In the genomic region with DNA sequence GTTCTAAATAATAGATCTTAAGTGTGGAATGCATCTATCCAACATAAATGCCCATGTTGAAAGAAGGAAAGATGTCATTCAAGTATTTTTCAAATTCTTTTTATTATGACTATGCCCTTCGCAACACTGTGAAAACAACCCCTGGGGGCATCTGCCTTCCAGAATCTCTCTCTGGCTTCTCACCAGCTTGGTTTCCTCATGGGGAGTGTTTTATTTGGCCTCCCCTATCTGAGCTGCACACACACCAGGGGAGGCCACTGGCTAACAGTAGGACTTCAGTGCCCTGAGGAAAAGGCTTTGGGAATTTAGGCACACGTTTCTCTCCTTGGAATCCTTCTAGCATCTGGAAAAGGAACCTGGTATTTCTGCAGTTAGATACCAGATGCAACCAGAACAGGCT, we compare ENCODE assay signal across 21 cellular contexts.
A peak's percentile ranks its signal among the peaks of the same experiment; 100 is the strongest.
DNase-seq lines count a peak whose midpoint lies in the region; ATAC-seq and TF ChIP-seq lines count a peak whose summit lies in the region.
"Had no signal": no experiment of that assay in that cellular context is flagged by ENCODE, and none has a peak within 500 bp of the region (broad histone marks: within the 10 kb centered on the region; RNA-seq: fewer than 3 reads in every experiment).

No MANE protein-coding gene starts in this region.

- H3K36me3 ChIP-seq in skeletal muscle satellite cell (ENCODE audit: insufficient read depth, low read length): no peaks in the 10 kb centered on the region
- H3K36me3 ChIP-seq in hepatocyte (replicated peaks; ENCODE audit: insufficient read depth, low read depth): no peaks in the 10 kb centered on the region

- H3K9me2 ChIP-seq in hepatocyte (replicated peaks; ENCODE audit: insufficient read depth): no peaks in the 10 kb centered on the region

- no peaks in the 10 kb centered on the region for H3K9me3 Mint-ChIP-seq in activated T-helper 17 cell treated with anti-CD3 and anti-CD28 coated beads, Interleukin-2, amount 50 U/mL, for 72 hours
- H3K9me3 Mint-ChIP-seq: dendritic cell treated with granulocyte-macrophage colony-stimulating factor and Interleukin-4, amounts not matched to agents 40 ng/mL and 50 ng/mL, for 4 days had no signal

- H3K4me1 Mint-ChIP-seq in activated T-helper 17 cell treated with anti-CD3 and anti-CD28 coated beads, Interleukin-2, amount 50 U/mL, for 72 hours: no peaks in the 10 kb centered on the region
- H3K4me1 Mint-ChIP-seq: activated CD4-positive, alpha-beta T cell treated with anti-CD3 and anti-CD28 coated beads for 36 hours had no signal

- H3K4me2 ChIP-seq in skeletal muscle satellite cell (ENCODE audit: low read length): peak overlapping the region; percentile 1
- H3K4me2 ChIP-seq in hepatocyte: no peak overlapping the region

- peak; percentile 4 for DNase-seq in G401 (ENCODE audit: low spot score)
- peak; percentile 19 for DNase-seq in fibroblast of peridontal ligament (ENCODE audit: extremely low read depth)
- no peak for DNase-seq in hepatocyte (ENCODE audit: low spot score)
- no peak for DNase-seq in SK-N-DZ (ENCODE audit: low spot score)
- no peak for DNase-seq in dorsolateral prefrontal cortex
- DNase-seq: activated CD4-positive, alpha-beta T cell treated with anti-CD3 and anti-CD28 coated beads for 36 hours; activated CD8-positive, alpha-beta memory T cell treated with anti-CD3 and anti-CD28 coated beads, Interleukin-2, amount 50 U/mL, for 48 hours; AML-193; Caco-2; Karpas-422; NCI-H146; NCI-H2227 treated with DMSO at 0.1 percent for 48 hours; SIG-M5; stimulated activated CD4-positive, alpha-beta T cell treated with anti-CD3 and anti-CD28 coated beads, Interleukin-2, amount 100 ng/mL, for 48 hours; substantia nigra had no signal

- H3K4me1 ChIP-seq in skeletal muscle satellite cell (ENCODE audit: control insufficient read depth, insufficient read depth, low read length) (peaks cover 55% of the 10 kb centered on the region), hepatocyte (ENCODE audit: insufficient read depth) (peaks cover 26% of the 10 kb centered on the region)

- WGBS in hepatocyte (ENCODE audit: low lambda C conversion rate, missing lambda C conversion rate): 90% methylated on average over 2 of the region's 2 CpGs

- no peak overlapping the region for H2AFZ ChIP-seq in hepatocyte

- H3K27ac Mint-ChIP-seq in activated T-helper 17 cell treated with anti-CD3 and anti-CD28 coated beads, Interleukin-2, amount 50 U/mL, for 72 hours: no peak overlapping the region
- H3K27ac Mint-ChIP-seq: activated CD4-positive, alpha-beta T cell treated with anti-CD3 and anti-CD28 coated beads for 36 hours; dendritic cell treated with granulocyte-macrophage colony-stimulating factor and Interleukin-4, amounts not matched to agents 40 ng/mL and 50 ng/mL, for 4 days had no signal

- peaks cover 10% of the 10 kb centered on the region for H3K27me3 Mint-ChIP-seq in activated T-helper 17 cell treated with anti-CD3 and anti-CD28 coated beads, Interleukin-2, amount 50 U/mL, for 72 hours
- H3K27me3 Mint-ChIP-seq: activated CD4-positive, alpha-beta T cell treated with anti-CD3 and anti-CD28 coated beads for 36 hours; dendritic cell treated with granulocyte-macrophage colony-stimulating factor and Interleukin-4, amounts not matched to agents 40 ng/mL and 50 ng/mL, for 4 days had no signal

- no peak overlapping the region for H3K9ac ChIP-seq in skeletal muscle satellite cell (ENCODE audit: low read depth, low read length)

- no peaks in the 10 kb centered on the region for H3K79me2 ChIP-seq in hepatocyte

- no peaks in the 10 kb centered on the region for H3K9me3 ChIP-seq in skeletal muscle satellite cell (replicated peaks; ENCODE audit: low read length)
- H3K9me3 ChIP-seq in hepatocyte (ENCODE audit: low read depth): no peaks in the 10 kb centered on the region
- H3K9me3 ChIP-seq: Caco-2 had no signal

- intact Hi-C loops in dorsolateral prefrontal cortex (cut with DNase I): no loop called here

- H3K4me3 ChIP-seq in skeletal muscle satellite cell (ENCODE audit: low read length) (no peak overlapping the region), hepatocyte (no peak overlapping the region), dorsolateral prefrontal cortex (no peak overlapping the region)

- ATAC-seq in activated T-helper 17 cell treated with anti-CD3 and anti-CD28 coated beads, Interleukin-2, amount 50 U/mL, for 72 hours (replicated peaks): no peak
- ATAC-seq: activated CD4-positive, alpha-beta T cell treated with anti-CD3 and anti-CD28 coated beads for 36 hours; HCT116; sciatic nerve had no signal

- H4K20me1 ChIP-seq in hepatocyte (ENCODE audit: insufficient read depth, poor library complexity, severe bottlenecking): no peaks in the 10 kb centered on the region

- TF ChIP-seq CTCF in VCaP (conservative IDR thresholded peaks at IDR 0.05): no peak
- TF ChIP-seq CTCF in hepatocyte (IDR thresholded peaks at IDR 0.05; ENCODE audit: poor library complexity): no peak
- TF ChIP-seq CTCF in dorsolateral prefrontal cortex (IDR thresholded peaks at IDR 0.05 in 54 of 56, conservative IDR thresholded peaks at IDR 0.05 in 2 of 56; ENCODE audit: low read depth in 1 of 56, partially characterized antibody in 56 of 56): no peak

- H3K36me3 Mint-ChIP-seq in activated T-helper 17 cell treated with anti-CD3 and anti-CD28 coated beads, Interleukin-2, amount 50 U/mL, for 72 hours (ENCODE audit: low read depth): no peaks in the 10 kb centered on the region

- H3K27ac ChIP-seq in VCaP: peak overlapping the region; percentile 81; the same call in 1 of the 2 replicates
- no peak overlapping the region for H3K27ac ChIP-seq in hepatocyte
- H3K27ac ChIP-seq in dorsolateral prefrontal cortex: peak overlapping the region in 3 of 59 donors; percentile 5 to 26 (median 8)

- H3K27me3 ChIP-seq in skeletal muscle satellite cell (ENCODE audit: control insufficient read depth, insufficient read depth, low read length) (no peaks in the 10 kb centered on the region), hepatocyte (no peaks in the 10 kb centered on the region), dorsolateral prefrontal cortex (peaks cover 0 to 4% (median 0%) of the 10 kb centered on the region in 45 donors)

- in situ Hi-C loops in G401 (cut with HindIII; ENCODE audit: low sequenced_read_pairs): no loop called here

- H3K4me3 Mint-ChIP-seq in activated T-helper 17 cell treated with anti-CD3 and anti-CD28 coated beads, Interleukin-2, amount 50 U/mL, for 72 hours: no peak overlapping the region
- H3K4me3 Mint-ChIP-seq: activated CD4-positive, alpha-beta T cell treated with anti-CD3 and anti-CD28 coated beads for 36 hours; dendritic cell treated with granulocyte-macrophage colony-stimulating factor and Interleukin-4, amounts not matched to agents 40 ng/mL and 50 ng/mL, for 4 days had no signal

Comparison
In these comparisons a context has a peak if more than half of its experiments do, and no peak if none do; other contexts are left out.
1. DNase-seq: peak in G401 (single experiment) and fibroblast of peridontal ligament (single experiment); none in hepatocyte (single experiment), SK-N-DZ (single experiment) and dorsolateral prefrontal cortex (0 of 10).